ENCODE assay signal across 1 cellular context in the genomic region with DNA sequence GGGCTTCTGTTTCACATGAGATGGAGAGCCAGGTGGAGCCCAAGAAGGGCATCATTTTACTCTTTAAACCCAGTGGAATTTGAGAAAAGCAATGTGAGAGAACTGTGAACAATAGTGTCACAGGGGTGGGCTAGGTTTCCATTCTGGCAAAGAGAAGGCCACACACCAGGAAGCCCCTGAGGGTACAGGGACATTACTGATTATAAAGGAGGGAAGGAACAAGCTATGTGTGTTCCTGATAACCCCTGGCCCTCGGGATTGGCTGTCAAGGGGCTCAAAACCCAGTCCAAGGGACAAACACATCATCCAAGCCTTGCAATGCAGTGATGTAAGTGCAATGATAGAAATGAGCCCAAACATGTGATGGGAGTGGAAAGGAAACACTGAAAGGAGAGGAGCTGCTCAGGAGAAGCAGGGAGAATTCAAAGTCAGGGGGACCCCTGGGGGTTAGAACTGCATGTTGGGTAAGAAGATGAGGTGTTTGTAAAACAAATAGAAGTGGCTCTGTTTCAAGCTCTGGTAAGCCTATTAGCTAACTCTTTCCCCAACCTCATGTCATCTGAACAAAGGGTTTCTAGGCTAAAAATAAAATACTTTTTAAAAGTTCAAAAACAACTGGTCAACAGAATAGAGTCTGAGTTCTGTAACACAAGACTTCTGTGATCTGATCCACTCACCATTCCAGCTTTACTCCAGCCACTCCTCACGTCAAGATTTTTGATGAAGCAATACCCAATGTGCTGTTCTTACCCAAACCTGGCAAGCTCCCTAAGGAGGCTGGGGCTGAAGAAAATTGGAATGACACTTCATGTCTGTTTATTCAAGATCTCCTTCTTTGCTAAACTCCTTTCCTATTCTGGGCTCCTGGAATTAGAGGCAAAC.
TF ChIP-seq lines count a peak whose summit lies in the region.

No MANE protein-coding gene starts in this region.

TF ChIP-seq in GM23338, 12 proteins besides CTCF, POLR2A, EP300 and RAD21 (continued from another document):
- TF ChIP-seq, protein P1, sequence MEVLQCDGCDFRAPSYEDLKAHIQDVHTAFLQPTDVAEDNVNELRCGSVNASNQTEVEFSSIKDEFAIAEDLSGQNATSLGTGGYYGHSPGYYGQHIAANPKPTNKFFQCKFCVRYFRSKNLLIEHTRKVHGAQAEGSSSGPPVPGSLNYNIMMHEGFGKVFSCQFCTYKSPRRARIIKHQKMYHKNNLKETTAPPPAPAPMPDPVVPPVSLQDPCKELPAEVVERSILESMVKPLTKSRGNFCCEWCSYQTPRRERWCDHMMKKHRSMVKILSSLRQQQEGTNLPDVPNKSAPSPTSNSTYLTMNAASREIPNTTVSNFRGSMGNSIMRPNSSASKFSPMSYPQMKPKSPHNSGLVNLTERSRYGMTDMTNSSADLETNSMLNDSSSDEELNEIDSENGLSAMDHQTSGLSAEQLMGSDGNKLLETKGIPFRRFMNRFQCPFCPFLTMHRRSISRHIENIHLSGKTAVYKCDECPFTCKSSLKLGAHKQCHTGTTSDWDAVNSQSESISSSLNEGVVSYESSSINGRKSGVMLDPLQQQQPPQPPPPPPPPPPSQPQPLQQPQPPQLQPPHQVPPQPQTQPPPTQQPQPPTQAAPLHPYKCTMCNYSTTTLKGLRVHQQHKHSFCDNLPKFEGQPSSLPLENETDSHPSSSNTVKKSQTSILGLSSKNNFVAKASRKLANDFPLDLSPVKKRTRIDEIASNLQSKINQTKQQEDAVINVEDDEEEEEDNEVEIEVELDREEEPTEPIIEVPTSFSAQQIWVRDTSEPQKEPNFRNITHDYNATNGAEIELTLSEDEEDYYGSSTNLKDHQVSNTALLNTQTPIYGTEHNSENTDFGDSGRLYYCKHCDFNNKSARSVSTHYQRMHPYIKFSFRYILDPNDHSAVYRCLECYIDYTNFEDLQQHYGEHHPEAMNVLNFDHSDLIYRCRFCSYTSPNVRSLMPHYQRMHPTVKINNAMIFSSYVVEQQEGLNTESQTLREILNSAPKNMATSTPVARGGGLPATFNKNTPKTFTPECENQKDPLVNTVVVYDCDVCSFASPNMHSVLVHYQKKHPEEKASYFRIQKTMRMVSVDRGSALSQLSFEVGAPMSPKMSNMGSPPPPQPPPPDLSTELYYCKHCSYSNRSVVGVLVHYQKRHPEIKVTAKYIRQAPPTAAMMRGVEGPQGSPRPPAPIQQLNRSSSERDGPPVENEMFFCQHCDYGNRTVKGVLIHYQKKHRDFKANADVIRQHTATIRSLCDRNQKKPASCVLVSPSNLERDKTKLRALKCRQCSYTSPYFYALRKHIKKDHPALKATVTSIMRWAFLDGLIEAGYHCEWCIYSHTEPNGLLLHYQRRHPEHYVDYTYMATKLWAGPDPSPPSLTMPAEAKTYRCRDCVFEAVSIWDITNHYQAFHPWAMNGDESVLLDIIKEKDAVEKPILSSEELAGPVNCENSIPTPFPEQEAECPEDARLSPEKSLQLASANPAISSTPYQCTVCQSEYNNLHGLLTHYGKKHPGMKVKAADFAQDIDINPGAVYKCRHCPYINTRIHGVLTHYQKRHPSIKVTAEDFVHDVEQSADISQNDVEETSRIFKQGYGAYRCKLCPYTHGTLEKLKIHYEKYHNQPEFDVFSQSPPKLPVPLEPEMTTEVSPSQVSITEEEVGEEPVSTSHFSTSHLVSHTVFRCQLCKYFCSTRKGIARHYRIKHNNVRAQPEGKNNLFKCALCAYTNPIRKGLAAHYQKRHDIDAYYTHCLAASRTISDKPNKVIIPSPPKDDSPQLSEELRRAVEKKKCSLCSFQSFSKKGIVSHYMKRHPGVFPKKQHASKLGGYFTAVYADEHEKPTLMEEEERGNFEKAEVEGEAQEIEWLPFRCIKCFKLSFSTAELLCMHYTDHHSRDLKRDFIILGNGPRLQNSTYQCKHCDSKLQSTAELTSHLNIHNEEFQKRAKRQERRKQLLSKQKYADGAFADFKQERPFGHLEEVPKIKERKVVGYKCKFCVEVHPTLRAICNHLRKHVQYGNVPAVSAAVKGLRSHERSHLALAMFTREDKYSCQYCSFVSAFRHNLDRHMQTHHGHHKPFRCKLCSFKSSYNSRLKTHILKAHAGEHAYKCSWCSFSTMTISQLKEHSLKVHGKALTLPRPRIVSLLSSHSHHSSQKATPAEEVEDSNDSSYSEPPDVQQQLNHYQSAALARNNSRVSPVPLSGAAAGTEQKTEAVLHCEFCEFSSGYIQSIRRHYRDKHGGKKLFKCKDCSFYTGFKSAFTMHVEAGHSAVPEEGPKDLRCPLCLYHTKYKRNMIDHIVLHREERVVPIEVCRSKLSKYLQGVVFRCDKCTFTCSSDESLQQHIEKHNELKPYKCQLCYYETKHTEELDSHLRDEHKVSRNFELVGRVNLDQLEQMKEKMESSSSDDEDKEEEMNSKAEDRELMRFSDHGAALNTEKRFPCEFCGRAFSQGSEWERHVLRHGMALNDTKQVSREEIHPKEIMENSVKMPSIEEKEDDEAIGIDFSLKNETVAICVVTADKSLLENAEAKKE (CRISPR knock-in tag; IDR thresholded peaks at IDR 0.05), result no peak
- TF ChIP-seq, protein P2, sequence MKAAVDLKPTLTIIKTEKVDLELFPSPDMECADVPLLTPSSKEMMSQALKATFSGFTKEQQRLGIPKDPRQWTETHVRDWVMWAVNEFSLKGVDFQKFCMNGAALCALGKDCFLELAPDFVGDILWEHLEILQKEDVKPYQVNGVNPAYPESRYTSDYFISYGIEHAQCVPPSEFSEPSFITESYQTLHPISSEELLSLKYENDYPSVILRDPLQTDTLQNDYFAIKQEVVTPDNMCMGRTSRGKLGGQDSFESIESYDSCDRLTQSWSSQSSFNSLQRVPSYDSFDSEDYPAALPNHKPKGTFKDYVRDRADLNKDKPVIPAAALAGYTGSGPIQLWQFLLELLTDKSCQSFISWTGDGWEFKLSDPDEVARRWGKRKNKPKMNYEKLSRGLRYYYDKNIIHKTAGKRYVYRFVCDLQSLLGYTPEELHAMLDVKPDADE (IDR thresholded peaks at IDR 0.05), result no peak
- TF ChIP-seq EZH2phosphoT487 (IDR thresholded peaks at IDR 0.05; ENCODE audit: unreplicated experiment) (no peak), CREB1 (CRISPR knock-in tag; IDR thresholded peaks at IDR 0.05; ENCODE audit: low read depth) (no peak), POLR2AphosphoS5 (IDR thresholded peaks at IDR 0.05; ENCODE audit: low read depth) (no peak), ZNF114 (CRISPR knock-in tag; IDR thresholded peaks at IDR 0.05) (no peak)
